In the genomic region with DNA sequence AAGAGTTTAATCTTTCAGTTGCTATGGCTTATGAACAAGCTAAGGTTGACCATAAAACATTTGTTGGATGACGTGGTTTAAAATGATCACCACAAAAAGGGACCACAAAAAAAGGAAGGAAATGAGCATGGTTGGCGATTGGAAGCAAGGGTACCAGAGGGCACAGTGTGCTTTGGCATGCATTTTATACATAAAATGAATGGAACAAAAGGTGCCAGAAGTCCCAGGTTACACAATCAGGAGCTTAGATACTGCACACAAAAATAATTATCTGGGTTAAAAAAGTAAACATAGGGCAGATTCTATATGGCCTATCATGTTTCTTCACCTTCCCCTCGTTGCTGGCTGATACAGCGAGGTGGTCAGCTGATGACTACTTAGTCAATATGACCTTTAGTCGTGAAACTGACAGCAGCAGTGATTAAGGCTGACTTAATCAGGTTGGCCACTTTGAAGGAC, we compare ENCODE assay signal across 1 cellular context.
TF ChIP-seq lines count a peak whose summit lies in the region.

No MANE protein-coding gene starts in this region.

TF ChIP-seq in HepG2, 621 proteins besides CTCF, POLR2A, EP300 and RAD21 (continued from another document and continues in another):
- no peak for TF ChIP-seq ZNF407 (CRISPR knock-in tag; IDR thresholded peaks at IDR 0.05; ENCODE audit: not compliant biosample characterization)
- TF ChIP-seq ZNF235 (CRISPR knock-in tag; IDR thresholded peaks at IDR 0.05; ENCODE audit: borderline replicate concordance): no peak
- TF ChIP-seq ZNF781 (CRISPR knock-in tag; IDR thresholded peaks at IDR 0.05; ENCODE audit: borderline replicate concordance, not compliant biosample characterization): no peak
- no peak for TF ChIP-seq RELA (CRISPR knock-in tag; IDR thresholded peaks at IDR 0.05)
- TF ChIP-seq ZNF629 (CRISPR knock-in tag; conservative IDR thresholded peaks at IDR 0.05): no peak
- TF ChIP-seq FOXA1 (IDR thresholded peaks at IDR 0.05): peak; percentile 83
- TF ChIP-seq FOXA1 (CRISPR knock-in tag; IDR thresholded peaks at IDR 0.05): peak; percentile 96
- TF ChIP-seq KMT2A (CRISPR knock-in tag; IDR thresholded peaks at IDR 0.05): no peak
- no peak for TF ChIP-seq ZNF543 (CRISPR knock-in tag; IDR thresholded peaks at IDR 0.05)
- TF ChIP-seq NFKBIZ (CRISPR knock-in tag; IDR thresholded peaks at IDR 0.05): no peak
- TF ChIP-seq ZNF577 (CRISPR knock-in tag; IDR thresholded peaks at IDR 0.05; ENCODE audit: borderline replicate concordance, low read depth): no peak
- no peak for TF ChIP-seq ZBTB1 (CRISPR knock-in tag; IDR thresholded peaks at IDR 0.05; ENCODE audit: borderline replicate concordance)
- TF ChIP-seq, protein P1, sequence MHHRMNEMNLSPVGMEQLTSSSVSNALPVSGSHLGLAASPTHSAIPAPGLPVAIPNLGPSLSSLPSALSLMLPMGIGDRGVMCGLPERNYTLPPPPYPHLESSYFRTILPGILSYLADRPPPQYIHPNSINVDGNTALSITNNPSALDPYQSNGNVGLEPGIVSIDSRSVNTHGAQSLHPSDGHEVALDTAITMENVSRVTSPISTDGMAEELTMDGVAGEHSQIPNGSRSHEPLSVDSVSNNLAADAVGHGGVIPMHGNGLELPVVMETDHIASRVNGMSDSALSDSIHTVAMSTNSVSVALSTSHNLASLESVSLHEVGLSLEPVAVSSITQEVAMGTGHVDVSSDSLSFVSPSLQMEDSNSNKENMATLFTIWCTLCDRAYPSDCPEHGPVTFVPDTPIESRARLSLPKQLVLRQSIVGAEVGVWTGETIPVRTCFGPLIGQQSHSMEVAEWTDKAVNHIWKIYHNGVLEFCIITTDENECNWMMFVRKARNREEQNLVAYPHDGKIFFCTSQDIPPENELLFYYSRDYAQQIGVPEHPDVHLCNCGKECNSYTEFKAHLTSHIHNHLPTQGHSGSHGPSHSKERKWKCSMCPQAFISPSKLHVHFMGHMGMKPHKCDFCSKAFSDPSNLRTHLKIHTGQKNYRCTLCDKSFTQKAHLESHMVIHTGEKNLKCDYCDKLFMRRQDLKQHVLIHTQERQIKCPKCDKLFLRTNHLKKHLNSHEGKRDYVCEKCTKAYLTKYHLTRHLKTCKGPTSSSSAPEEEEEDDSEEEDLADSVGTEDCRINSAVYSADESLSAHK (CRISPR knock-in tag; IDR thresholded peaks at IDR 0.05; ENCODE audit: borderline replicate concordance): no peak
- 0 out of 2 replicates have a peak, but pooled peaks have one; percentile 32 for TF ChIP-seq BHLHE40 (IDR thresholded peaks at IDR 0.05; ENCODE audit: low read length)
- TF ChIP-seq ZFP36L2 (CRISPR knock-in tag; IDR thresholded peaks at IDR 0.05): no peak
- TF ChIP-seq CEBPG (CRISPR knock-in tag; IDR thresholded peaks at IDR 0.05): peak; percentile 67
- TF ChIP-seq NCOR1 (IDR thresholded peaks at IDR 0.05; ENCODE audit: borderline replicate concordance, low read length): peak; percentile 31; the same call in 1 of the 2 replicates
- peak; percentile 40; the same call in 1 of the 2 replicates for TF ChIP-seq FOXK1 (CRISPR knock-in tag; IDR thresholded peaks at IDR 0.05; ENCODE audit: borderline replicate concordance, low read depth)
- peak; percentile 27; the same call in 1 of the 2 replicates for TF ChIP-seq RAD51 (IDR thresholded peaks at IDR 0.05; ENCODE audit: borderline replicate concordance)
- no peak for TF ChIP-seq ZNF17 (CRISPR knock-in tag; IDR thresholded peaks at IDR 0.05)
- TF ChIP-seq RCOR2 (CRISPR knock-in tag; IDR thresholded peaks at IDR 0.05): 0 out of 2 replicates have a peak, but pooled peaks have one; percentile 53
- no peak for TF ChIP-seq CC2D1A (CRISPR knock-in tag; IDR thresholded peaks at IDR 0.05)
- TF ChIP-seq PAXIP1 (CRISPR knock-in tag; conservative IDR thresholded peaks at IDR 0.05): peak; percentile 73
- no peak for TF ChIP-seq ZNF124 (CRISPR knock-in tag; IDR thresholded peaks at IDR 0.05)
- TF ChIP-seq ZNF333 (CRISPR knock-in tag; IDR thresholded peaks at IDR 0.05; ENCODE audit: borderline replicate concordance): no peak
- TF ChIP-seq ZNF772 (CRISPR knock-in tag; IDR thresholded peaks at IDR 0.05): no peak
- TF ChIP-seq DR1 (CRISPR knock-in tag; IDR thresholded peaks at IDR 0.05): no peak
- TF ChIP-seq FOXK2 (IDR thresholded peaks at IDR 0.05): peak; percentile 70
- TF ChIP-seq, protein P2, sequence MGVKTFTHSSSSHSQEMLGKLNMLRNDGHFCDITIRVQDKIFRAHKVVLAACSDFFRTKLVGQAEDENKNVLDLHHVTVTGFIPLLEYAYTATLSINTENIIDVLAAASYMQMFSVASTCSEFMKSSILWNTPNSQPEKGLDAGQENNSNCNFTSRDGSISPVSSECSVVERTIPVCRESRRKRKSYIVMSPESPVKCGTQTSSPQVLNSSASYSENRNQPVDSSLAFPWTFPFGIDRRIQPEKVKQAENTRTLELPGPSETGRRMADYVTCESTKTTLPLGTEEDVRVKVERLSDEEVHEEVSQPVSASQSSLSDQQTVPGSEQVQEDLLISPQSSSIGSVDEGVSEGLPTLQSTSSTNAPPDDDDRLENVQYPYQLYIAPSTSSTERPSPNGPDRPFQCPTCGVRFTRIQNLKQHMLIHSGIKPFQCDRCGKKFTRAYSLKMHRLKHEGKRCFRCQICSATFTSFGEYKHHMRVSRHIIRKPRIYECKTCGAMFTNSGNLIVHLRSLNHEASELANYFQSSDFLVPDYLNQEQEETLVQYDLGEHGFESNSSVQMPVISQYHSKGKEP (CRISPR knock-in tag; IDR thresholded peaks at IDR 0.05): no peak
- TF ChIP-seq TARDBP (CRISPR knock-in tag; IDR thresholded peaks at IDR 0.05): peak; percentile 41; the same call in 1 of the 2 replicates
- TF ChIP-seq FOXP1 (IDR thresholded peaks at IDR 0.05): no peak
- TF ChIP-seq FOXP1 (CRISPR knock-in tag; IDR thresholded peaks at IDR 0.05): peak; percentile 74; the same call in 1 of the 2 replicates
- no peak for TF ChIP-seq NFYB (CRISPR knock-in tag; IDR thresholded peaks at IDR 0.05)
- no peak for TF ChIP-seq ATF1 (CRISPR knock-in tag; IDR thresholded peaks at IDR 0.05)
- TF ChIP-seq REXO4 (CRISPR knock-in tag; IDR thresholded peaks at IDR 0.05; ENCODE audit: borderline replicate concordance): no peak
- TF ChIP-seq NCOA2 (CRISPR knock-in tag; IDR thresholded peaks at IDR 0.05): peak; percentile 32; the same call in 1 of the 2 replicates
- no peak for TF ChIP-seq ZNF83 (CRISPR knock-in tag; IDR thresholded peaks at IDR 0.05; ENCODE audit: borderline replicate concordance)
- no peak for TF ChIP-seq TBP (CRISPR knock-in tag; IDR thresholded peaks at IDR 0.05)
- TF ChIP-seq ZNF672 (CRISPR knock-in tag; IDR thresholded peaks at IDR 0.05): no peak
